Comparison of ENCODE assay signal across 17 cellular contexts in genomic region chr6:73943930-73944652, GRCh38.
"Had no signal": no experiment of that assay in that cellular context is flagged by ENCODE, and none has a peak within 500 bp of the region (broad histone marks: within the 10 kb centered on the region; RNA-seq: fewer than 3 reads in every experiment).

No MANE protein-coding gene starts in this region.

- H3K4me1 ChIP-seq: colonic mucosa, left lung, upper lobe of left lung, vagina had no signal

- H3K4me3 ChIP-seq: colonic mucosa, esophagus squamous epithelium, left lung, lung, smooth muscle cell, tibial artery, upper lobe of left lung, vagina had no signal

- ATAC-seq: left lung; naive thymus-derived CD4-positive, alpha-beta T cell; stimulated activated naive CD8-positive, alpha-beta T cell treated with anti-CD3 and anti-CD28 coated beads, Interleukin-15, Interleukin-2, amounts not matched to agents 100 U/mL and 50 U/mL, for 24 hours had no signal

- H3K9me3 ChIP-seq: colonic mucosa, esophagus squamous epithelium, neutrophil, vagina had no signal

- H3K27me3 ChIP-seq: colonic mucosa, esophagus squamous epithelium, left lung, neutrophil, tibial artery, upper lobe of left lung, vagina had no signal

- H3K36me3 ChIP-seq: colonic mucosa, esophagus squamous epithelium, left lung, neutrophil, tibial artery, upper lobe of left lung, vagina had no signal

- H3K27ac ChIP-seq: colonic mucosa, esophagus squamous epithelium, left lung, neutrophil, tibial artery, upper lobe of left lung, vagina had no signal

- H3K4me2 ChIP-seq: smooth muscle cell had no signal

- DNase-seq: cerebellar nuclear complex; colonic mucosa; dermis blood vessel endothelial cell; esophagus squamous epithelium; immature natural killer cell; left lung; mesendoderm; naive thymus-derived CD4-positive, alpha-beta T cell; posterior cingulate gyrus; stimulated activated CD4-positive, alpha-beta T cell treated with anti-CD3 and anti-CD28 coated beads, Interleukin-2, amount 100 ng/mL, for 48 hours; stimulated activated naive CD8-positive, alpha-beta T cell treated with anti-CD3 and anti-CD28 coated beads, Interleukin-15, Interleukin-2, amounts not matched to agents 100 U/mL and 50 U/mL, for 24 hours; tibial artery; upper lobe of left lung had no signal
